Comparison of ENCODE assay signal across 26 cellular contexts in genomic region chr3:98541695-98542094, GRCh38. TPM values are rescaled to one million over a fixed set of nuclear protein-coding genes. Genes with fewer than 3 reads are reported as not detected.
DNase-seq lines count a peak whose midpoint lies in the region; ATAC-seq, FAIRE-seq and TF ChIP-seq lines count a peak whose summit lies in the region.
"Had no signal": no experiment of that assay in that cellular context is flagged by ENCODE, and none has a peak within 500 bp of the region (broad histone marks: within the 10 kb centered on the region; RNA-seq: fewer than 3 reads in every experiment).

No MANE protein-coding gene starts in this region.

- no peak overlapping the region for H3K4me3 ChIP-seq in bronchial epithelial cell (ENCODE audit: low read depth, low read length)
- H3K4me3 ChIP-seq: A549 had no signal

- POLR2A ChIA-PET in activated CD4-positive, alpha-beta memory T cell treated with anti-CD3 and anti-CD28 coated beads, Interleukin-2, amount 10 ng/mL, durations not matched to agents 7 days and 5 days (lab: Charles Lee), result interaction anchor here (2.2 to 13.1 kb wide), 4 partner anchors 9 to 52 kb away, joined by 6 to 931 read pairs (median 164); partner anchors contain the start of genes CLDND1, CPOX and GPR15
- POLR2A ChIA-PET in activated CD4-positive, alpha-beta memory T cell treated with anti-CD3 and anti-CD28 coated beads for 36 hours (lab: Charles Lee), result interaction anchor here (0.5 to 1.3 kb wide), 4 partner anchors 8 to 21 kb away, joined by 3 to 7 read pairs (median 4); no protein-coding TSS in a partner anchor

- no peak for DNase-seq in activated CD4-positive, alpha-beta memory T cell treated with anti-CD3 and anti-CD28 coated beads, Interleukin-2, amount 10 ng/mL, durations not matched to agents 7 days and 5 days
- no peak for DNase-seq in activated CD4-positive, alpha-beta memory T cell treated with anti-CD3 and anti-CD28 coated beads for 36 hours
- DNase-seq in GM18507 (ENCODE audit: extremely low spot score, insufficient read length, low read depth), result no peak
- DNase-seq in RPMI8226, result peak; percentile 18
- peak; percentile 54 for DNase-seq in bronchial epithelial cell (ENCODE audit: low read depth)
- DNase-seq in stimulated activated naive CD4-positive, alpha-beta T cell (lab: John Stamatoyannopoulos, UW), result no peak
- no peak for DNase-seq in NCI-H446 treated with DMSO at 0.1 percent for 48 hours (lab: John Stamatoyannopoulos, UW)
- DNase-seq: activated CD4-positive, alpha-beta T cell treated with anti-CD3 and anti-CD28 coated beads for 4 hours; activated naive CD4-positive, alpha-beta T cell treated with anti-CD3 and anti-CD28 coated beads for 36 hours; anterior cingulate cortex; CD4-positive, alpha-beta memory T cell; effector CD4-positive, alpha-beta T cell; islet precursor cell; MM.1S; NCI-H2081; NCI-H2227 treated with DMSO at 0.1 percent for 48 hours; SK-N-SH had no signal

- peaks cover 37% of the 10 kb centered on the region for H3K36me3 Mint-ChIP-seq in activated CD4-positive, alpha-beta memory T cell treated with anti-CD3 and anti-CD28 coated beads, Interleukin-2, amount 10 ng/mL, durations not matched to agents 7 days and 5 days (ENCODE audit: low read depth)
- no peaks in the 10 kb centered on the region for H3K36me3 Mint-ChIP-seq in activated CD4-positive, alpha-beta memory T cell treated with anti-CD3 and anti-CD28 coated beads for 36 hours
- H3K36me3 Mint-ChIP-seq: CD4-positive, alpha-beta memory T cell had no signal

- peaks cover 3% of the 10 kb centered on the region for H3K9me3 Mint-ChIP-seq in activated CD4-positive, alpha-beta memory T cell treated with anti-CD3 and anti-CD28 coated beads, Interleukin-2, amount 10 ng/mL, durations not matched to agents 7 days and 5 days
- no peaks in the 10 kb centered on the region for H3K9me3 Mint-ChIP-seq in activated CD4-positive, alpha-beta memory T cell treated with anti-CD3 and anti-CD28 coated beads for 36 hours
- H3K9me3 Mint-ChIP-seq: activated naive CD4-positive, alpha-beta T cell treated with anti-CD3 and anti-CD28 coated beads for 36 hours; nephron had no signal

- intact Hi-C loops in activated CD4-positive, alpha-beta memory T cell treated with anti-CD3 and anti-CD28 coated beads for 36 hours (cut with micrococcal nuclease), result no loop called here

- FAIRE-seq in GM18507 (lab: Jason Lieb, UNC), result peak; percentile 63
- no peak for FAIRE-seq in bronchial epithelial cell (lab: Jason Lieb, UNC)
- FAIRE-seq: colon had no signal

- TF ChIP-seq CTCF in bronchial epithelial cell (IDR thresholded peaks at IDR 0.05; ENCODE audit: insufficient read depth, low read length, severe bottlenecking), result no peak

- ATAC-seq in GM21717 (IDR thresholded peaks at IDR 0.05; ENCODE audit: unreplicated experiment), result no peak

- H3K27ac Mint-ChIP-seq in activated CD4-positive, alpha-beta memory T cell treated with anti-CD3 and anti-CD28 coated beads, Interleukin-2, amount 10 ng/mL, durations not matched to agents 7 days and 5 days, result peak overlapping the region; percentile 89
- no peak overlapping the region for H3K27ac Mint-ChIP-seq in activated CD4-positive, alpha-beta memory T cell treated with anti-CD3 and anti-CD28 coated beads for 36 hours
- H3K27ac Mint-ChIP-seq: activated naive CD4-positive, alpha-beta T cell treated with anti-CD3 and anti-CD28 coated beads for 36 hours had no signal

- H3K27me3 ChIP-seq in bronchial epithelial cell (ENCODE audit: control insufficient read depth, insufficient read depth, low read length), result no peaks in the 10 kb centered on the region

- peaks cover 71% of the 10 kb centered on the region for H3K4me1 Mint-ChIP-seq in activated CD4-positive, alpha-beta memory T cell treated with anti-CD3 and anti-CD28 coated beads, Interleukin-2, amount 10 ng/mL, durations not matched to agents 7 days and 5 days
- peaks cover 56% of the 10 kb centered on the region for H3K4me1 Mint-ChIP-seq in activated CD4-positive, alpha-beta memory T cell treated with anti-CD3 and anti-CD28 coated beads for 36 hours (ENCODE audit: low read depth)
- H3K4me1 Mint-ChIP-seq: nephron had no signal

- CTCF ChIA-PET in activated CD4-positive, alpha-beta memory T cell treated with anti-CD3 and anti-CD28 coated beads, Interleukin-2, amount 10 ng/mL, durations not matched to agents 7 days and 5 days (lab: Charles Lee), result interaction anchor here (0.7 to 1.9 kb wide), 6 partner anchors 10 to 32 kb away, joined by 3 to 4 read pairs (median 4); partner anchors contain the start of gene CLDND1
- CTCF ChIA-PET in activated CD4-positive, alpha-beta memory T cell treated with anti-CD3 and anti-CD28 coated beads for 36 hours (lab: Charles Lee), result no interaction called here

- H3K4me3 Mint-ChIP-seq in activated CD4-positive, alpha-beta memory T cell treated with anti-CD3 and anti-CD28 coated beads, Interleukin-2, amount 10 ng/mL, durations not matched to agents 7 days and 5 days, result no peak overlapping the region
- no peak overlapping the region for H3K4me3 Mint-ChIP-seq in activated CD4-positive, alpha-beta memory T cell treated with anti-CD3 and anti-CD28 coated beads for 36 hours
- H3K4me3 Mint-ChIP-seq: activated naive CD4-positive, alpha-beta T cell treated with anti-CD3 and anti-CD28 coated beads for 36 hours; CD4-positive, alpha-beta memory T cell; nephron had no signal

- H3K27me3 Mint-ChIP-seq in activated CD4-positive, alpha-beta memory T cell treated with anti-CD3 and anti-CD28 coated beads, Interleukin-2, amount 10 ng/mL, durations not matched to agents 7 days and 5 days, result no peaks in the 10 kb centered on the region
- H3K27me3 Mint-ChIP-seq in activated CD4-positive, alpha-beta memory T cell treated with anti-CD3 and anti-CD28 coated beads for 36 hours, result no peaks in the 10 kb centered on the region
- H3K27me3 Mint-ChIP-seq: CD4-positive, alpha-beta memory T cell had no signal

- no peaks in the 10 kb centered on the region for H3K36me3 ChIP-seq in bronchial epithelial cell (ENCODE audit: control insufficient read depth, insufficient read depth, low read length)

RNA-seq across cellular contexts. Expression of gene GPR15, which starts 9.9 kb away (rescaled TPM):
- 100 to 1,000 TPM; 111 TPM for total RNA-seq in activated CD4-positive, alpha-beta memory T cell treated with anti-CD3 and anti-CD28 coated beads, Interleukin-2, amount 10 ng/mL, durations not matched to agents 7 days and 5 days
- total RNA-seq in activated CD4-positive, alpha-beta memory T cell treated with anti-CD3 and anti-CD28 coated beads for 36 hours, result 1 to 10 TPM; 2.8 to 3.0 TPM
- total RNA-seq in bronchial epithelial cell, result not detected in 2 replicates
- total RNA-seq: HT-29, osteocyte, renal cortical epithelial cell, skeletal muscle tissue had no signal

RNA-seq across cellular contexts. Expression of gene CLDND1, which starts 19.0 kb away (rescaled TPM):
- 100 to 1,000 TPM; 673 to 683 TPM for total RNA-seq in activated CD4-positive, alpha-beta memory T cell treated with anti-CD3 and anti-CD28 coated beads, Interleukin-2, amount 10 ng/mL, durations not matched to agents 7 days and 5 days
- total RNA-seq in activated CD4-positive, alpha-beta memory T cell treated with anti-CD3 and anti-CD28 coated beads for 36 hours, result 100 to 1,000 TPM; 199 to 208 TPM
- total RNA-seq in bronchial epithelial cell, result 183 and 216 TPM in 2 replicates

RNA-seq across cellular contexts. Expression of gene OR5K2, which starts 44.2 kb away (rescaled TPM):
- not detected for total RNA-seq in activated CD4-positive, alpha-beta memory T cell treated with anti-CD3 and anti-CD28 coated beads, Interleukin-2, amount 10 ng/mL, durations not matched to agents 7 days and 5 days
- total RNA-seq in activated CD4-positive, alpha-beta memory T cell treated with anti-CD3 and anti-CD28 coated beads for 36 hours, result not detected
- total RNA-seq in bronchial epithelial cell, result not detected in 2 replicates
- total RNA-seq: activated naive CD4-positive, alpha-beta T cell treated with anti-CD3 and anti-CD28 coated beads for 36 hours; CD4-positive, alpha-beta memory T cell; HT-29; liver; osteocyte; renal cortical epithelial cell; skeletal muscle tissue had no signal

RNA-seq across cellular contexts. Expression of gene CPOX, which starts 51.7 kb away (rescaled TPM):
- 10 to 100 TPM; 75.9 to 78.0 TPM for total RNA-seq in activated CD4-positive, alpha-beta memory T cell treated with anti-CD3 and anti-CD28 coated beads, Interleukin-2, amount 10 ng/mL, durations not matched to agents 7 days and 5 days
- 10 to 100 TPM; 36.0 to 39.2 TPM for total RNA-seq in activated CD4-positive, alpha-beta memory T cell treated with anti-CD3 and anti-CD28 coated beads for 36 hours
- total RNA-seq in bronchial epithelial cell, result 22.7 and 36.1 TPM in 2 replicates

Comparison
In these comparisons a context has a peak if more than half of its experiments do, and no peak if none do; other contexts are left out.
1. RNA of gene GPR15, which starts 9.9 kb away (total RNA-seq): 111 TPM in activated CD4-positive, alpha-beta memory T cell treated with anti-CD3 and anti-CD28 coated beads, Interleukin-2, amount 10 ng/mL, durations not matched to agents 7 days and 5 days; 2.8 to 3.0 TPM in activated CD4-positive, alpha-beta memory T cell treated with anti-CD3 and anti-CD28 coated beads for 36 hours and not detected in bronchial epithelial cell; every median in the first group is over 10 times any median in the second.
2. DNase-seq: peak in RPMI8226 (single experiment) and bronchial epithelial cell (single experiment); none in activated CD4-positive, alpha-beta memory T cell treated with anti-CD3 and anti-CD28 coated beads, Interleukin-2, amount 10 ng/mL, durations not matched to agents 7 days and 5 days (single experiment), activated CD4-positive, alpha-beta memory T cell treated with anti-CD3 and anti-CD28 coated beads for 36 hours (single experiment), GM18507 (single experiment), stimulated activated naive CD4-positive, alpha-beta T cell (0 of 6) and NCI-H446 treated with DMSO at 0.1 percent for 48 hours (single experiment).